ENCODE assay signal across 12 cellular contexts in the genomic region with DNA sequence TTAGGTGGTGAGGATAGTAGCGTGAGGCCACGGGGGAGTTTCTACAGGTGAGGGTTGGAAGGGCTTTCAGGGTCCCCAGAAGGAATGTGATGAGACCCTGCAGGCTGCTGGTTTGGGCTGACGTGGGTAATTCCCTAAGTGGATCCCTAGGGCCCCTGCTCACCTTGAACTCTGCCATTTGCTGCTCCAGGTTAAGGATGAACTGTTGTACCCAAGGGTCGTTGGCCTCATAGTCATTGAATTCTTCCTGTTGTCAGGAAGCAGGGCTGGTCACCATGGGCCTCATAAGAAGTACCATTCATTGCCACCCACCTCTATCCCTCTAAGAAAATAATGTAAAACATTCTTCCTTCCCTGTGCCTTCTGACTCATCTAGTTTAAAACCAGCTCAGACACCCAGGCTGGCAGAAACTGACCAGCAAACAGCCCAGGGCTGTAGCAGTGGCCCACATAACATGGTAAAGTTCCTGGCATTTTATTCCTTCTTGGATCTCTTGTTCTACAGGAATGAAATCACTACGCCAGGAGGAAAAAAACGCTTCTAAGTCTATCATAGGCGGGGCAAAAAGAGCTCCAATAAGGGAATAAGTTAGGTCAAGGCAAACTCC. TPM values are rescaled to one million over a fixed set of nuclear protein-coding genes. Genes with fewer than 3 reads are reported as not detected.
DNase-seq lines count a peak whose midpoint lies in the region; ATAC-seq and TF ChIP-seq lines count a peak whose summit lies in the region.
"Had no signal": no experiment of that assay in that cellular context is flagged by ENCODE, and none has a peak within 500 bp of the region (broad histone marks: within the 10 kb centered on the region; RNA-seq: fewer than 3 reads in every experiment).

No MANE protein-coding gene starts in this region.

- CTCF ChIA-PET in Calu3 (lab: Charles Lee), result no interaction called here

- no peak for ATAC-seq in stimulated activated naive CD8-positive, alpha-beta T cell treated with anti-CD3 and anti-CD28 coated beads, Interleukin-15, Interleukin-2, amounts not matched to agents 100 U/mL and 50 U/mL, for 24 hours
- ATAC-seq: activated CD8-positive, alpha-beta memory T cell treated with anti-CD3 and anti-CD28 coated beads, Interleukin-2, amount 10 ng/mL, durations not matched to agents 7 days and 5 days had no signal

- no TSS peak for BruUV-seq in Calu3 (replicated peaks; lab: Mats Ljungman, UMichigan)

- no peaks in the 10 kb centered on the region for H3K9me3 Mint-ChIP-seq in stimulated activated naive CD8-positive, alpha-beta T cell treated with anti-CD3 and anti-CD28 coated beads, Interleukin-15, Interleukin-2, amounts not matched to agents 100 ng/mL and 50 ng/mL, for 24 hours
- no peaks in the 10 kb centered on the region for H3K9me3 Mint-ChIP-seq in activated T-helper 2 cell treated with anti-CD3 and anti-CD28 coated beads, Interferon-gamma antibody, Interleukin-2, Interleukin-4, amounts not matched to agents 10 μg/mL and 5 μg/mL and 100 μg/mL, durations not matched to agents 14 hours and 24 hours and 36 hours
- H3K9me3 Mint-ChIP-seq in Calu3 (ENCODE audit: low read depth, unreplicated experiment), result no peaks in the 10 kb centered on the region

- H3K27me3 Mint-ChIP-seq in stimulated activated naive CD8-positive, alpha-beta T cell treated with anti-CD3 and anti-CD28 coated beads, Interleukin-15, Interleukin-2, amounts not matched to agents 100 ng/mL and 50 ng/mL, for 24 hours, result no peaks in the 10 kb centered on the region
- no peaks in the 10 kb centered on the region for H3K27me3 Mint-ChIP-seq in activated T-helper 2 cell treated with anti-CD3 and anti-CD28 coated beads, Interferon-gamma antibody, Interleukin-2, Interleukin-4, amounts not matched to agents 10 μg/mL and 5 μg/mL and 100 μg/mL, durations not matched to agents 14 hours and 24 hours and 36 hours (ENCODE audit: low read depth)
- H3K27me3 Mint-ChIP-seq in Calu3 (ENCODE audit: unreplicated experiment), result no peaks in the 10 kb centered on the region
- H3K27me3 Mint-ChIP-seq: activated CD8-positive, alpha-beta memory T cell treated with anti-CD3 and anti-CD28 coated beads, Interleukin-2, amount 10 ng/mL, durations not matched to agents 7 days and 5 days had no signal

- intact Hi-C loops in activated T-helper 2 cell treated with anti-CD3 and anti-CD28 coated beads, Interferon-gamma antibody, Interleukin-2, Interleukin-4, amounts not matched to agents 10 μg/mL and 5 μg/mL and 100 μg/mL, durations not matched to agents 14 hours and 24 hours and 36 hours (cut with micrococcal nuclease), result no loop called here
- intact Hi-C loops in Calu3 (cut with micrococcal nuclease; ENCODE audit: unreplicated experiment), result no loop called here

- no peak for DNase-seq in stimulated activated naive CD8-positive, alpha-beta T cell treated with anti-CD3 and anti-CD28 coated beads, Interleukin-15, Interleukin-2, amounts not matched to agents 100 U/mL and 50 U/mL, for 24 hours
- DNase-seq in activated T-helper 2 cell treated with anti-CD3 and anti-CD28 coated beads, Interferon-gamma antibody, Interleukin-2, Interleukin-4, amounts not matched to agents 10 μg/mL and 5 μg/mL and 100 μg/mL, durations not matched to agents 14 hours and 24 hours and 36 hours (ENCODE audit: low spot score), result no peak
- DNase-seq in hepatic stellate cell (ENCODE audit: low spot score) (peak; percentile 71), Calu3 (no peak), HT-29 (ENCODE audit: low spot score) (no peak)
- DNase-seq in effector CD4-positive, alpha-beta T cell, result no peak
- no peak for DNase-seq in activated CD8-positive, alpha-beta memory T cell treated with anti-CD3 and anti-CD28 coated beads, Interleukin-2, amount 50 U/mL, for 48 hours
- DNase-seq: activated CD8-positive, alpha-beta memory T cell treated with anti-CD3 and anti-CD28 coated beads, Interleukin-2, amount 10 ng/mL, durations not matched to agents 7 days and 5 days; NCI-H2171 treated with DMSO at 0.1 percent for 48 hours; sigmoid colon; upper lobe of left lung had no signal

- TF ChIP-seq CTCF in Calu3 (IDR thresholded peaks at IDR 0.05; ENCODE audit: unreplicated experiment), result no peak

- H3K36me3 Mint-ChIP-seq in stimulated activated naive CD8-positive, alpha-beta T cell treated with anti-CD3 and anti-CD28 coated beads, Interleukin-15, Interleukin-2, amounts not matched to agents 100 ng/mL and 50 ng/mL, for 24 hours (ENCODE audit: low read depth), result peaks cover 6% of the 10 kb centered on the region
- H3K36me3 Mint-ChIP-seq in activated T-helper 2 cell treated with anti-CD3 and anti-CD28 coated beads, Interferon-gamma antibody, Interleukin-2, Interleukin-4, amounts not matched to agents 10 μg/mL and 5 μg/mL and 100 μg/mL, durations not matched to agents 14 hours and 24 hours and 36 hours (ENCODE audit: low read depth), result peaks cover 31% of the 10 kb centered on the region
- peaks cover 38% of the 10 kb centered on the region for H3K36me3 Mint-ChIP-seq in Calu3 (ENCODE audit: insufficient read depth, unreplicated experiment)

- H3K4me1 Mint-ChIP-seq in stimulated activated naive CD8-positive, alpha-beta T cell treated with anti-CD3 and anti-CD28 coated beads, Interleukin-15, Interleukin-2, amounts not matched to agents 100 ng/mL and 50 ng/mL, for 24 hours (ENCODE audit: low read depth), result peaks cover 11% of the 10 kb centered on the region
- peaks cover 7% of the 10 kb centered on the region for H3K4me1 Mint-ChIP-seq in activated T-helper 2 cell treated with anti-CD3 and anti-CD28 coated beads, Interferon-gamma antibody, Interleukin-2, Interleukin-4, amounts not matched to agents 10 μg/mL and 5 μg/mL and 100 μg/mL, durations not matched to agents 14 hours and 24 hours and 36 hours (ENCODE audit: low read depth)
- H3K4me1 Mint-ChIP-seq in Calu3 (ENCODE audit: low read depth, unreplicated experiment), result no peaks in the 10 kb centered on the region

- H3K27ac Mint-ChIP-seq in stimulated activated naive CD8-positive, alpha-beta T cell treated with anti-CD3 and anti-CD28 coated beads, Interleukin-15, Interleukin-2, amounts not matched to agents 100 ng/mL and 50 ng/mL, for 24 hours, result peak overlapping the region; percentile 4
- H3K27ac Mint-ChIP-seq in activated T-helper 2 cell treated with anti-CD3 and anti-CD28 coated beads, Interferon-gamma antibody, Interleukin-2, Interleukin-4, amounts not matched to agents 10 μg/mL and 5 μg/mL and 100 μg/mL, durations not matched to agents 14 hours and 24 hours and 36 hours, result peak overlapping the region; percentile 61
- no peak overlapping the region for H3K27ac Mint-ChIP-seq in Calu3 (ENCODE audit: unreplicated experiment)
- H3K27ac Mint-ChIP-seq: activated CD8-positive, alpha-beta memory T cell treated with anti-CD3 and anti-CD28 coated beads, Interleukin-2, amount 10 ng/mL, durations not matched to agents 7 days and 5 days had no signal

- H3K4me3 Mint-ChIP-seq in stimulated activated naive CD8-positive, alpha-beta T cell treated with anti-CD3 and anti-CD28 coated beads, Interleukin-15, Interleukin-2, amounts not matched to agents 100 ng/mL and 50 ng/mL, for 24 hours, result no peak overlapping the region
- no peak overlapping the region for H3K4me3 Mint-ChIP-seq in activated T-helper 2 cell treated with anti-CD3 and anti-CD28 coated beads, Interferon-gamma antibody, Interleukin-2, Interleukin-4, amounts not matched to agents 10 μg/mL and 5 μg/mL and 100 μg/mL, durations not matched to agents 14 hours and 24 hours and 36 hours (ENCODE audit: low read depth)
- H3K4me3 Mint-ChIP-seq in Calu3 (ENCODE audit: low read depth, unreplicated experiment), result no peak overlapping the region
- H3K4me3 Mint-ChIP-seq: activated CD8-positive, alpha-beta memory T cell treated with anti-CD3 and anti-CD28 coated beads, Interleukin-2, amount 10 ng/mL, durations not matched to agents 7 days and 5 days had no signal

RNA-seq across cellular contexts. Expression of a gene that starts 27.6 kb away (rescaled TPM):
- 19.7 and 21.9 TPM in 2 replicates for total RNA-seq in activated T-helper 2 cell treated with anti-CD3 and anti-CD28 coated beads, Interferon-gamma antibody, Interleukin-2, Interleukin-4, amounts not matched to agents 10 μg/mL and 5 μg/mL and 100 μg/mL, durations not matched to agents 14 hours and 24 hours and 36 hours
- total RNA-seq in Calu3 (2022), result 27.6 and 29.1 TPM in 2 replicates
- 21.4 and 25.6 TPM in 2 replicates for total RNA-seq in HT-29 (2014; rRNA removed; shearing (Covaris generic))

RNA-seq across cellular contexts. Expression of a gene that starts 41.3 kb away (rescaled TPM):
- 37.9 and 44.5 TPM in 2 replicates for total RNA-seq in activated T-helper 2 cell treated with anti-CD3 and anti-CD28 coated beads, Interferon-gamma antibody, Interleukin-2, Interleukin-4, amounts not matched to agents 10 μg/mL and 5 μg/mL and 100 μg/mL, durations not matched to agents 14 hours and 24 hours and 36 hours
- total RNA-seq in Calu3 (2022), result 88.6 and 97.8 TPM in 2 replicates
- 61.7 and 76.6 TPM in 2 replicates for total RNA-seq in HT-29 (2014; rRNA removed; shearing (Covaris generic))

RNA-seq across cellular contexts. Expression of a gene that starts 41.6 kb away (rescaled TPM):
- total RNA-seq in activated T-helper 2 cell treated with anti-CD3 and anti-CD28 coated beads, Interferon-gamma antibody, Interleukin-2, Interleukin-4, amounts not matched to agents 10 μg/mL and 5 μg/mL and 100 μg/mL, durations not matched to agents 14 hours and 24 hours and 36 hours, result 520 and 538 TPM in 2 replicates
- total RNA-seq in Calu3 (2022), result 449 and 463 TPM in 2 replicates
- 144 and 153 TPM in 2 replicates for total RNA-seq in HT-29 (2014; rRNA removed; shearing (Covaris generic))

RNA-seq across cellular contexts. Expression of a gene that starts 43.1 kb away (rescaled TPM):
- 33.0 and 35.1 TPM in 2 replicates for total RNA-seq in activated T-helper 2 cell treated with anti-CD3 and anti-CD28 coated beads, Interferon-gamma antibody, Interleukin-2, Interleukin-4, amounts not matched to agents 10 μg/mL and 5 μg/mL and 100 μg/mL, durations not matched to agents 14 hours and 24 hours and 36 hours
- 9.7 and 10.0 TPM in 2 replicates for total RNA-seq in Calu3 (2022)
- total RNA-seq in HT-29 (2014; rRNA removed; shearing (Covaris generic)), result 54.7 and 84.7 TPM in 2 replicates
